24 cellular contexts compared by ENCODE assay signal in genomic region chr3:65894126-65894525, GRCh38.
"Had no signal": no experiment of that assay in that cellular context is flagged by ENCODE, and none has a peak within 500 bp of the region (broad histone marks: within the 10 kb centered on the region; RNA-seq: fewer than 3 reads in every experiment).

No MANE protein-coding gene starts in this region.

- H3K36me3 ChIP-seq: colonic mucosa, esophagus squamous epithelium, heart right ventricle, lower lobe of right lung, ovary, right atrium auricular region, transverse colon, uterus had no signal

- H3K27ac ChIP-seq: colonic mucosa, esophagus squamous epithelium, heart right ventricle, lower lobe of right lung, ovary, psoas muscle, transverse colon, uterus had no signal

- H3K4me3 Mint-ChIP-seq: activated T-cell treated with anti-CD3 and anti-CD28 coated beads, Interleukin-2, amount 50 U/mL, for 24 hours; activated T-helper 17 cell treated with anti-CD3 and anti-CD28 coated beads, Interleukin-2, amount 50 U/mL, for 72 hours; central memory CD8-positive, alpha-beta T cell; naive thymus-derived CD8-positive, alpha-beta T cell; stimulated activated naive CD8-positive, alpha-beta T cell treated with anti-CD3 and anti-CD28 coated beads, Interleukin-15, Interleukin-2, amounts not matched to agents 100 ng/mL and 50 ng/mL, for 24 hours; WTC11 had no signal

- H3K27me3 ChIP-seq: colonic mucosa, esophagus squamous epithelium, heart right ventricle, ovary, right atrium auricular region, transverse colon, uterus had no signal

- H3K9me3 Mint-ChIP-seq: activated T-helper 17 cell treated with anti-CD3 and anti-CD28 coated beads, Interleukin-2, amount 50 U/mL, for 72 hours had no signal

- DNase-seq: activated CD8-positive, alpha-beta memory T cell treated with anti-CD3 and anti-CD28 coated beads for 24 hours; activated CD8-positive, alpha-beta memory T cell treated with anti-CD3 and anti-CD28 coated beads, Interleukin-2, amount 50 U/mL, for 4 hours; activated T-cell treated with anti-CD3 and anti-CD28 coated beads, Interleukin-2, amount 50 U/mL, for 24 hours; colonic mucosa; esophagus squamous epithelium; heart right ventricle; kidney; lower lobe of right lung; naive thymus-derived CD8-positive, alpha-beta T cell; ovary; psoas muscle; stimulated activated CD4-positive, alpha-beta T cell treated with anti-CD3 and anti-CD28 coated beads, Interleukin-1b, Interleukin-23, amount 100 ng/mL, for 48 hours; substantia nigra; T-helper 1 cell; transverse colon; uterus had no signal

- H3K4me3 ChIP-seq: colonic mucosa, esophagus squamous epithelium, heart right ventricle, lower lobe of right lung, ovary, psoas muscle, right atrium auricular region, skin epidermis, transverse colon, uterus had no signal

- H3K4me1 Mint-ChIP-seq: activated T-helper 17 cell treated with anti-CD3 and anti-CD28 coated beads, Interleukin-2, amount 50 U/mL, for 72 hours; central memory CD8-positive, alpha-beta T cell; naive thymus-derived CD8-positive, alpha-beta T cell had no signal

- H3K27ac Mint-ChIP-seq: activated naive CD4-positive, alpha-beta T cell treated with anti-CD3 and anti-CD28 coated beads, Interleukin-2, amount 50 U/mL, for 72 hours; activated T-cell treated with anti-CD3 and anti-CD28 coated beads, Interleukin-2, amount 50 U/mL, for 24 hours; activated T-helper 17 cell treated with anti-CD3 and anti-CD28 coated beads, Interleukin-2, amount 50 U/mL, for 72 hours; naive thymus-derived CD8-positive, alpha-beta T cell; stimulated activated naive CD8-positive, alpha-beta T cell treated with anti-CD3 and anti-CD28 coated beads, Interleukin-15, Interleukin-2, amounts not matched to agents 100 ng/mL and 50 ng/mL, for 24 hours had no signal

- ATAC-seq: activated naive CD4-positive, alpha-beta T cell treated with anti-CD3 and anti-CD28 coated beads, Interleukin-2, amount 50 U/mL, for 72 hours; activated T-helper 17 cell treated with anti-CD3 and anti-CD28 coated beads, Interleukin-2, amount 50 U/mL, for 72 hours; left lobe of liver; naive thymus-derived CD8-positive, alpha-beta T cell; WTC11 had no signal

- H3K4me1 ChIP-seq: colonic mucosa, transverse colon, uterus had no signal

- H3K27me3 Mint-ChIP-seq: activated T-cell treated with anti-CD3 and anti-CD28 coated beads, Interleukin-2, amount 50 U/mL, for 24 hours; activated T-helper 17 cell treated with anti-CD3 and anti-CD28 coated beads, Interleukin-2, amount 50 U/mL, for 72 hours had no signal

- H3K36me3 Mint-ChIP-seq: activated naive CD4-positive, alpha-beta T cell treated with anti-CD3 and anti-CD28 coated beads, Interleukin-2, amount 50 U/mL, for 72 hours; naive thymus-derived CD8-positive, alpha-beta T cell; WTC11 had no signal

- H3K9me3 ChIP-seq: colonic mucosa, esophagus squamous epithelium, heart right ventricle, lower lobe of right lung, ovary, psoas muscle, right atrium auricular region, transverse colon, uterus had no signal
